In genomic region chr2:113142290-113142689, GRCh38 we compare ENCODE assay signal across 30 cellular contexts. TPM values are rescaled to one million over a fixed set of nuclear protein-coding genes. Genes with fewer than 3 reads are reported as not detected.
"Had no signal": no experiment of that assay in that cellular context is flagged by ENCODE, and none has a peak within 500 bp of the region (broad histone marks: within the 10 kb centered on the region; RNA-seq: fewer than 3 reads in every experiment).

No MANE protein-coding gene starts in this region.

- H3K4me1 ChIP-seq: colonic mucosa, gastrocnemius medialis, gastroesophageal sphincter had no signal

- H3K36me3 ChIP-seq: colonic mucosa, esophagus muscularis mucosa, esophagus squamous epithelium, gastrocnemius medialis, gastroesophageal sphincter, heart left ventricle, heart right ventricle had no signal

- H3K27me3 ChIP-seq: colonic mucosa, dorsolateral prefrontal cortex, esophagus muscularis mucosa, esophagus squamous epithelium, foreskin keratinocyte, gastrocnemius medialis, gastroesophageal sphincter, heart left ventricle had no signal

- ATAC-seq: effector memory CD8-positive, alpha-beta T cell; esophagus mucosa; foreskin keratinocyte; gastrocnemius medialis; gastroesophageal sphincter; heart left ventricle; heart right ventricle had no signal

- H3K9me3 ChIP-seq: colonic mucosa, esophagus squamous epithelium, gastroesophageal sphincter had no signal

- H3K4me3 ChIP-seq: colonic mucosa, dorsolateral prefrontal cortex, esophagus muscularis mucosa, esophagus squamous epithelium, gastrocnemius medialis, gastroesophageal sphincter, heart left ventricle, heart right ventricle had no signal

- DNase-seq: colonic mucosa; cortex of kidney; dermis blood vessel endothelial cell; dorsolateral prefrontal cortex; effector CD4-positive, alpha-beta T cell; effector CD8-positive, alpha-beta T cell; effector memory CD4-positive, alpha-beta T cell; effector memory CD8-positive, alpha-beta T cell; endodermal cell; erythroblast; esophagus squamous epithelium; foreskin fibroblast; foreskin keratinocyte; foreskin melanocyte; gastrocnemius medialis; glutamatergic neuron; heart left ventricle; heart right ventricle had no signal

- FAIRE-seq: colon, endometrium, endothelial cell of umbilical vein, frontal cortex had no signal

- H3K27ac ChIP-seq: colonic mucosa, dorsolateral prefrontal cortex, epithelial cell of prostate, esophagus muscularis mucosa, esophagus squamous epithelium, foreskin keratinocyte, gastrocnemius medialis, gastroesophageal sphincter, heart left ventricle, heart right ventricle had no signal

RNA-seq across cellular contexts. Expression of gene IL1RN, which starts 14.9 kb away (rescaled TPM):
- total RNA-seq: dermis microvascular lymphatic vessel endothelial cell, endodermal cell, endothelial cell of umbilical vein, fibroblast of lung, fibroblast of villous mesenchyme, frontal cortex, glomerular endothelial cell had no signal
- polyA plus RNA-seq: endothelial cell of umbilical vein had no signal
